ENCODE assay signal across 27 cellular contexts in genomic region chr14:104376202-104377140, GRCh38.
"Had no signal": no experiment of that assay in that cellular context is flagged by ENCODE, and none has a peak within 500 bp of the region (broad histone marks: within the 10 kb centered on the region; RNA-seq: fewer than 3 reads in every experiment).

No MANE protein-coding gene starts in this region.

- H3K9me3 ChIP-seq: suprapubic skin had no signal

- DNase-seq: activated B cell treated with CpG ODN at 0.5 μM for 24 hours; activated CD4-positive, alpha-beta T cell treated with anti-CD3 and anti-CD28 coated beads, Interleukin-2, amount 50 U/mL, for 1 hour; activated CD8-positive, alpha-beta T cell treated with anti-CD3 and anti-CD28 coated beads for 36 hours; activated naive CD8-positive, alpha-beta T cell treated with anti-CD3 and anti-CD28 coated beads, Interleukin-2, amount 50 U/mL, for 24 hours; activated T-cell treated with anti-CD3 and anti-CD28 coated beads, Interleukin-2, amount 50 U/mL, for 4 hours; amygdala; endodermal cell; foreskin fibroblast; head of caudate nucleus; hypothalamus; immature natural killer cell; occipital lobe; stimulated activated CD4-positive, alpha-beta T cell treated with anti-CD3 and anti-CD28 coated beads, Interleukin-12 subunit alpha, Interleukin-12 subunit beta, amount 100 ng/mL, for 4 hours; stimulated activated CD4-positive, alpha-beta T cell treated with anti-CD3 and anti-CD28 coated beads, Interleukin-4, amount 100 ng/mL, for 24 hours; T-helper 1 cell had no signal

- H3K27me3 ChIP-seq: cardiac muscle cell, tibial nerve had no signal

- H3K9me3 Mint-ChIP-seq: T-helper 2 cell treated with Interferon-gamma antibody and Interleukin-4, amounts not matched to agents 5 μg/mL and 100 μg/mL, for 36 hours had no signal

- H3K27ac ChIP-seq: cardiac muscle cell, skin epidermis, suprapubic skin, tibial nerve had no signal

- H3K4me1 ChIP-seq: suprapubic skin, tibial nerve had no signal

- ATAC-seq: activated CD8-positive, alpha-beta T cell treated with anti-CD3 and anti-CD28 coated beads for 36 hours; activated naive CD8-positive, alpha-beta T cell treated with anti-CD3 and anti-CD28 coated beads, Interleukin-2, amount 50 U/mL, for 24 hours; activated T-cell treated with anti-CD3 and anti-CD28 coated beads, Interleukin-2, amount 50 U/mL, for 4 hours; activated T-helper 17 cell treated with anti-CD3 and anti-CD28 coated beads, Interleukin-2, amount 50 U/mL, for 72 hours; left lobe of liver; sciatic nerve; stimulated activated memory B cell treated with anti-CD40 and anti-IgM and Interleukin-4, amounts not matched to agents 10 μg/mL and 1 μg/mL and 100 μg/mL, for 72 hours had no signal

- H3K27me3 Mint-ChIP-seq: activated CD8-positive, alpha-beta T cell treated with anti-CD3 and anti-CD28 coated beads for 36 hours; activated naive CD4-positive, alpha-beta T cell treated with anti-CD3 and anti-CD28 coated beads, Interleukin-2, amount 50 U/mL, for 24 hours; activated naive CD8-positive, alpha-beta T cell treated with anti-CD3 and anti-CD28 coated beads, Interleukin-2, amount 50 U/mL, for 24 hours; activated T-helper 17 cell treated with anti-CD3 and anti-CD28 coated beads, Interleukin-2, amount 50 U/mL, for 72 hours had no signal

- H3K36me3 ChIP-seq: cardiac muscle cell, suprapubic skin, tibial nerve had no signal

- H3K4me1 Mint-ChIP-seq: activated B cell treated with CpG ODN at 0.5 μM for 24 hours; activated naive CD8-positive, alpha-beta T cell treated with anti-CD3 and anti-CD28 coated beads, Interleukin-2, amount 50 U/mL, for 24 hours; activated T-helper 17 cell treated with anti-CD3 and anti-CD28 coated beads, Interleukin-2, amount 50 U/mL, for 72 hours; endodermal cell; immature natural killer cell; nephron; stimulated activated memory B cell treated with anti-CD40 and anti-IgM and Interleukin-4, amounts not matched to agents 10 μg/mL and 1 μg/mL and 100 μg/mL, for 72 hours had no signal

- H3K4me3 Mint-ChIP-seq: activated B cell treated with CpG ODN at 0.5 μM for 24 hours; activated CD8-positive, alpha-beta T cell treated with anti-CD3 and anti-CD28 coated beads for 36 hours; activated naive CD4-positive, alpha-beta T cell treated with anti-CD3 and anti-CD28 coated beads, Interleukin-2, amount 50 U/mL, for 24 hours; activated naive CD8-positive, alpha-beta T cell treated with anti-CD3 and anti-CD28 coated beads, Interleukin-2, amount 50 U/mL, for 24 hours; activated T-cell treated with anti-CD3 and anti-CD28 coated beads, Interleukin-2, amount 50 U/mL, for 4 hours; activated T-helper 17 cell treated with anti-CD3 and anti-CD28 coated beads, Interleukin-2, amount 50 U/mL, for 72 hours; dendritic cell treated with granulocyte-macrophage colony-stimulating factor and Interleukin-4, amounts not matched to agents 40 ng/mL and 50 ng/mL, for 4 days; endodermal cell; immature natural killer cell; nephron; stimulated activated memory B cell treated with anti-CD40 and anti-IgM and Interleukin-4, amounts not matched to agents 10 μg/mL and 1 μg/mL and 100 μg/mL, for 72 hours; T-helper 2 cell treated with Interferon-gamma antibody and Interleukin-4, amounts not matched to agents 5 μg/mL and 100 μg/mL, for 36 hours had no signal

- H3K27ac Mint-ChIP-seq: activated B cell treated with CpG ODN at 0.5 μM for 24 hours; activated CD8-positive, alpha-beta T cell treated with anti-CD3 and anti-CD28 coated beads for 36 hours; activated naive CD4-positive, alpha-beta T cell treated with anti-CD3 and anti-CD28 coated beads, Interleukin-2, amount 50 U/mL, for 24 hours; activated naive CD8-positive, alpha-beta T cell treated with anti-CD3 and anti-CD28 coated beads, Interleukin-2, amount 50 U/mL, for 24 hours; activated T-helper 17 cell treated with anti-CD3 and anti-CD28 coated beads, Interleukin-2, amount 50 U/mL, for 72 hours; dendritic cell treated with granulocyte-macrophage colony-stimulating factor and Interleukin-4, amounts not matched to agents 40 ng/mL and 50 ng/mL, for 4 days; endodermal cell; immature natural killer cell; nephron; stimulated activated memory B cell treated with anti-CD40 and anti-IgM and Interleukin-4, amounts not matched to agents 10 μg/mL and 1 μg/mL and 100 μg/mL, for 72 hours; T-helper 2 cell treated with Interferon-gamma antibody and Interleukin-4, amounts not matched to agents 5 μg/mL and 100 μg/mL, for 36 hours had no signal

- H3K4me3 ChIP-seq: cardiac muscle cell, skin epidermis, suprapubic skin, tibial nerve had no signal
